In the genomic region with DNA sequence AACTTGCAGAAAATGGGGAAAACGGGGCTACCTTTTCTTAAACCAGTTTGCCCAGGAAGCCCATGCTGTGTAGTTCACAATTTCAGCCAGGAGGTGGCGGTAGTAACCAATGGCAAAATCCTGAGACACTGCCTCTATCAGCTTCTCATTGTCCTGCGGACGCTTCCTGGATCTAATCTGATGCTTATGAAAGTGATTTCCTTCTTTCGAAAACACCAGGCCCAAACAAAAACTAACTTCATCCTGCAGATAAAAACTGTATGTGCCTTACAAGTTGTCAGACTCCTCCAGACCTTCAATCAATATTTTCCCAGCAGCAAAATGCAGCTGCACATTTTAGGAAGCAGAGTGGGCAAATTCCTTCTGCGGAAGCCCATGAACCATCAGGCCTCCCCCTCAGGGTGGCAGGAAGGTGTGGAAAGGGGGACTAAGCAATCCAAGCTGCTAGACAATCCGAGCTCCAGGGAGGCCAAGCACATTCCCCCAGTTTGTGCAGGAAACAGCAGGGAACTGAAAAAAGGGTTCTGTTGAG, we compare ENCODE assay signal across 8 cellular contexts.
DNase-seq lines count a peak whose midpoint lies in the region; ATAC-seq, FAIRE-seq and TF ChIP-seq lines count a peak whose summit lies in the region.

No MANE protein-coding gene starts in this region.

- intact Hi-C loops in Right ventricle myocardium inferior (cut with DNase I) (loop anchor here (5.0 to 10.0 kb wide), 2 partner anchors 565 to 938 kb away; no protein-coding TSS in a partner anchor), cardiac septum (cut with DNase I) (loop anchor here (5.0 kb wide), 1 partner anchor 565 kb away; no protein-coding TSS in a partner anchor), ovary (cut with DNase I) (loop anchor here in 3 of 4 donors (1.0 to 10.0 kb wide), 4 partner anchors 565 to 938 kb away; no protein-coding TSS in a partner anchor), transverse colon (cut with DNase I; ENCODE audit: low total_unique reads) (no loop called here)

- H3K9me3 ChIP-seq in RWPE2 (ENCODE audit: severe bottlenecking): no peaks in the 10 kb centered on the region
- no peaks in the 10 kb centered on the region for H3K9me3 ChIP-seq in ovary
- H3K9me3 ChIP-seq in transverse colon: no peaks in the 10 kb centered on the region

- H3K27me3 ChIP-seq in RWPE2 (ENCODE audit: insufficient read depth, poor library complexity, severe bottlenecking) (no peaks in the 10 kb centered on the region), ovary (no peaks in the 10 kb centered on the region), transverse colon (no peaks in the 10 kb centered on the region)

- H3K36me3 ChIP-seq in RWPE2 (ENCODE audit: low read depth) (no peaks in the 10 kb centered on the region), ovary (no peaks in the 10 kb centered on the region), transverse colon (no peaks in the 10 kb centered on the region)

- TF ChIP-seq POLR2A in ovary (IDR thresholded peaks at IDR 0.05) (no peak), transverse colon (IDR thresholded peaks at IDR 0.05) (no peak)

- ATAC-seq in Right ventricle myocardium inferior (peak; percentile 71), RWPE2 (ENCODE audit: low read depth) (peak; percentile 66)

- TF ChIP-seq CTCF in LNCaP clone FGC (IDR thresholded peaks at IDR 0.05; ENCODE audit: control insufficient read depth, extremely low read depth, insufficient read depth): peak; percentile 88
- peak; percentile 96 for TF ChIP-seq CTCF in RWPE2 (IDR thresholded peaks at IDR 0.05; ENCODE audit: poor library complexity, severe bottlenecking)
- peak; percentile 81 to 95 (median 89) for TF ChIP-seq CTCF in ovary (IDR thresholded peaks at IDR 0.05)
- peak; percentile 97 to 99 (median 98) for TF ChIP-seq CTCF in transverse colon (IDR thresholded peaks at IDR 0.05)

- H3K27ac ChIP-seq in RWPE2 (ENCODE audit: poor library complexity, severe bottlenecking) (no peak overlapping the region), ovary (no peak overlapping the region), transverse colon (peak overlapping the region; percentile 66 to 86 (median 72))

- no peak for FAIRE-seq in frontal cortex (lab: Jason Lieb, UNC)

- in situ Hi-C loops in transverse colon (cut with MboI; ENCODE audit: low pct_ligation_motif_present in 1 of 4, low pct_unique_long_range_greater_than_20kb in 1 of 4, low sequenced_read_pairs in 3 of 4): loop anchor here in 2 of 4 donors (10.0 to 25.0 kb wide), 3 partner anchors 560 to 910 kb away; partner anchors contain the start of gene SNRNP48 (in 1 of the 2)

- no peak overlapping the region for H3K4me3 ChIP-seq in LNCaP clone FGC (ENCODE audit: low read depth, low read length)
- H3K4me3 ChIP-seq in RWPE2 (ENCODE audit: severe bottlenecking): no peak overlapping the region
- H3K4me3 ChIP-seq in ovary: no peak overlapping the region
- no peak overlapping the region for H3K4me3 ChIP-seq in transverse colon

- peaks cover 6% of the 10 kb centered on the region for H3K4me1 ChIP-seq in RWPE2 (ENCODE audit: insufficient read depth, poor library complexity, severe bottlenecking)
- no peaks in the 10 kb centered on the region for H3K4me1 ChIP-seq in ovary (ENCODE audit: insufficient read depth)
- peaks cover 7 to 47% (median 17%) of the 10 kb centered on the region in 4 donors for H3K4me1 ChIP-seq in transverse colon

- DNase-seq in Right ventricle myocardium inferior (ENCODE audit: missing footprints) (no peak), cardiac septum (ENCODE audit: low spot score) (no peak), LNCaP clone FGC (ENCODE audit: low read depth) (no peak), RWPE2 (ENCODE audit: low spot score) (no peak), frontal cortex (ENCODE audit: low spot score in 2 of 2) (peak; percentile 40 to 67), ovary (peak; percentile 59 to 84 (median 82)), transverse colon (peak; percentile 90)
- DNase-seq in activated T-helper 9 cell treated with anti-CD3 and anti-CD28 coated beads, Interleukin-2, amount 50 U/mL, for 16 hours (ENCODE audit: low read depth): peak; percentile 53

- TF ChIP-seq EP300 in ovary (IDR thresholded peaks at IDR 0.05) (no peak), transverse colon (IDR thresholded peaks at IDR 0.05; ENCODE audit: low read depth) (no peak)

- 14 to 16% (median 15%) methylated on average over 7 of the region's 7 CpGs for WGBS in ovary, 3 donors
- WGBS in transverse colon (ENCODE audit: low coverage in 1 of 2), 2 donors: 18 to 22% methylated on average over 6 to 7 of the region's 7 CpGs

Comparison
In these comparisons a context has a peak if more than half of its experiments do, and no peak if none do; other contexts are left out.
1. DNase-seq: peak in activated T-helper 9 cell treated with anti-CD3 and anti-CD28 coated beads, Interleukin-2, amount 50 U/mL, for 16 hours (single experiment), frontal cortex (2 of 2), ovary (5 of 5) and transverse colon (single experiment); none in Right ventricle myocardium inferior (single experiment), cardiac septum (single experiment), LNCaP clone FGC (single experiment) and RWPE2 (single experiment).
2. H3K27ac ChIP-seq: peak in transverse colon (4 of 4); none in RWPE2 (single experiment) and ovary (0 of 2).
3. Peak in every context shown above with its lines, with median percentiles within 50 percentile points of each other: CTCF ChIP-seq.